In genomic region chrX:123732679-123733363, GRCh38 we compare ENCODE assay signal across 1 cellular context.
TF ChIP-seq lines count a peak whose summit lies in the region.

THOC2 (minus strand) TSS chrX:123733052; CDS start chrX:123733022, 30 bp downstream.

TF ChIP-seq in HEK293, 187 proteins besides CTCF, POLR2A, EP300 and RAD21 (continued from another document and continues in another):
- TF ChIP-seq ZNF148 (tag by site-specific recombination; IDR thresholded peaks at IDR 0.05; ENCODE audit: borderline replicate concordance) (no peak), ZNF311 (tag by site-specific recombination; IDR thresholded peaks at IDR 0.05; ENCODE audit: borderline replicate concordance) (no peak), ZNF510 (tag by site-specific recombination; IDR thresholded peaks at IDR 0.05; ENCODE audit: insufficient replicate concordance) (no peak), GLIS1 (tag by site-specific recombination; IDR thresholded peaks at IDR 0.05) (no peak), MYNN (tag by site-specific recombination; IDR thresholded peaks at IDR 0.05; ENCODE audit: borderline replicate concordance) (no peak), GFI1B (tag by site-specific recombination; IDR thresholded peaks at IDR 0.05) (peak; percentile 26; the same call in 1 of the 2 replicates), ZFP41 (tag by site-specific recombination; IDR thresholded peaks at IDR 0.05; ENCODE audit: borderline replicate concordance) (no peak), ZNF184 (tag by site-specific recombination; IDR thresholded peaks at IDR 0.05) (no peak), ZNF548 (tag by site-specific recombination; IDR thresholded peaks at IDR 0.05) (0 out of 2 replicates have a peak, but pooled peaks have one; percentile 30), ZNF777 (tag by site-specific recombination; IDR thresholded peaks at IDR 0.05; ENCODE audit: borderline replicate concordance) (no peak), ZNF529 (tag by site-specific recombination; IDR thresholded peaks at IDR 0.05; ENCODE audit: insufficient replicate concordance) (no peak), ELK4 (IDR thresholded peaks at IDR 0.05; ENCODE audit: borderline replicate concordance, low read depth, low read length) (no peak), ZNF391 (tag by site-specific recombination; IDR thresholded peaks at IDR 0.05; ENCODE audit: borderline replicate concordance, low read depth) (no peak), PBX3 (CRISPR knock-in tag; IDR thresholded peaks at IDR 0.05) (no peak), ZNF350 (tag by site-specific recombination; IDR thresholded peaks at IDR 0.05) (no peak), ZNF169 (tag by site-specific recombination; IDR thresholded peaks at IDR 0.05) (no peak), ZNF843 (tag by site-specific recombination; IDR thresholded peaks at IDR 0.05) (peak; percentile 45; the same call in 1 of the 2 replicates), INSM2 (tag by site-specific recombination; IDR thresholded peaks at IDR 0.05) (no peak), ZNF768 (tag by site-specific recombination; IDR thresholded peaks at IDR 0.05) (no peak), ZNF518A (tag by site-specific recombination; conservative IDR thresholded peaks at IDR 0.05; ENCODE audit: low read depth) (peak; percentile 56), ZBTB10 (tag by site-specific recombination; IDR thresholded peaks at IDR 0.05) (no peak), MZF1 (tag by site-specific recombination; IDR thresholded peaks at IDR 0.05; ENCODE audit: borderline replicate concordance) (no peak), ZNF280C (tag by site-specific recombination; IDR thresholded peaks at IDR 0.05) (no peak), GLIS2 (tag by site-specific recombination; IDR thresholded peaks at IDR 0.05) (no peak), IKZF3 (tag by site-specific recombination; IDR thresholded peaks at IDR 0.05) (peak; percentile 79), HIC1 (tag by site-specific recombination; IDR thresholded peaks at IDR 0.05) (no peak), RBAK (tag by site-specific recombination; IDR thresholded peaks at IDR 0.05) (no peak), GLI4 (tag by site-specific recombination; IDR thresholded peaks at IDR 0.05) (no peak), ZNF341 (tag by site-specific recombination; IDR thresholded peaks at IDR 0.05; ENCODE audit: low read depth) (no peak), ZNF549 (tag by site-specific recombination; IDR thresholded peaks at IDR 0.05) (no peak), FEZF1 (tag by site-specific recombination; IDR thresholded peaks at IDR 0.05) (no peak), ZEB2 (tag by site-specific recombination; IDR thresholded peaks at IDR 0.05) (peak; percentile 61; the same call in 1 of the 2 replicates), ZNF274 (IDR thresholded peaks at IDR 0.05; ENCODE audit: low read length) (no peak), ZNF274 (tag by site-specific recombination; IDR thresholded peaks at IDR 0.05; ENCODE audit: borderline replicate concordance) (no peak), ZNF701 (tag by site-specific recombination; IDR thresholded peaks at IDR 0.05) (no peak), ZNF639 (tag by site-specific recombination; IDR thresholded peaks at IDR 0.05) (no peak; the same call in 1 of the 2 replicates), ZNF221 (tag by site-specific recombination; IDR thresholded peaks at IDR 0.05; ENCODE audit: borderline replicate concordance) (no peak), ZNF501 (tag by site-specific recombination; IDR thresholded peaks at IDR 0.05) (peak; percentile 71; the same call in 1 of the 2 replicates), ZNF76 (tag by site-specific recombination; IDR thresholded peaks at IDR 0.05; ENCODE audit: borderline replicate concordance, low read depth) (peak; percentile 89)
